Comparison of ENCODE assay signal across 22 cellular contexts in genomic region chr3:7332696-7333095, GRCh38.
"Had no signal": no experiment of that assay in that cellular context is flagged by ENCODE, and none has a peak within 500 bp of the region (broad histone marks: within the 10 kb centered on the region; RNA-seq: fewer than 3 reads in every experiment).

No MANE protein-coding gene starts in this region.

- H3K36me3 ChIP-seq: esophagus muscularis mucosa, gastroesophageal sphincter, heart left ventricle, left lung, prostate gland, sigmoid colon, stomach, thyroid gland had no signal

- H3K4me3 ChIP-seq: esophagus muscularis mucosa, gastroesophageal sphincter, heart left ventricle, hepatocyte, left lung, prostate gland, sigmoid colon, stomach, thyroid gland had no signal

- H3K27me3 ChIP-seq: esophagus muscularis mucosa, foreskin keratinocyte, gastroesophageal sphincter, heart left ventricle, hepatocyte, left lung, sigmoid colon, stomach, thyroid gland had no signal

- H3K4me2 ChIP-seq: hepatocyte had no signal

- H3K9me3 ChIP-seq: esophagus muscularis mucosa, gastroesophageal sphincter, prostate gland, thyroid gland had no signal

- H3K27ac ChIP-seq: esophagus muscularis mucosa, foreskin keratinocyte, gastroesophageal sphincter, heart left ventricle, hepatocyte, left lung, prostate gland, sigmoid colon, stomach, thyroid gland had no signal

- DNase-seq: cerebellar nuclear complex; effector CD8-positive, alpha-beta T cell; foreskin keratinocyte; heart left ventricle; left cardiac atrium; mesenchymal stem cell; naive thymus-derived CD8-positive, alpha-beta T cell; nephron progenitor cell; nucleus accumbens; right cardiac atrium; sigmoid colon; stimulated activated CD4-positive, alpha-beta T cell treated with anti-CD3 and anti-CD28 coated beads, Interleukin-2, amount 100 ng/mL, for 24 hours; stimulated activated CD4-positive, alpha-beta T cell treated with anti-CD3 and anti-CD28 coated beads, Interleukin-4, amount 100 ng/mL, for 24 hours; stimulated activated naive CD4-positive, alpha-beta T cell treated with Interleukin-2 at 50 U/mL for 16 hours; stomach; trophoblast cell had no signal

- H3K4me1 ChIP-seq: esophagus muscularis mucosa, foreskin keratinocyte, gastroesophageal sphincter, heart left ventricle, left lung, prostate gland, sigmoid colon, stomach, thyroid gland had no signal

- H3K79me2 ChIP-seq: hepatocyte had no signal
